Comparison of ENCODE assay signal across 26 cellular contexts in the genomic region with DNA sequence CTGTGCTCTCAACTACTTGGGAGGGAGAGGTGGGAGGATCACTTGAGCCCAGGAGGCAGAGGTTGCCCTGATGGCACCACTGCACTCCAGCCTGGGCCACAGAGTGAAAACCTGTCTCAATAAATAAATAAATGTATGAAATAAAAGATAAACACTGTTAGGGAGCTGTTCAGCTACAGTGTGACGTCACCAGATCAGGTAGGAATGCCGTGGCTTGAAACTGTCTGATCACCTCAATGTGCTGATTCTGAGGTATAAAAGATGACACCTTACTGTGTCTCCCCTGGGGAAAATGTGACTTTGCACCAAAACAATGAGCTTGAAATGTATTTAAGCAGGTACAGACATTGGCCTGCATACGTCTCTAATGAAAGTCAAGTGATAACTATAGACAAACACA.
"Had no signal": no experiment of that assay in that cellular context is flagged by ENCODE, and none has a peak within 500 bp of the region (broad histone marks: within the 10 kb centered on the region; RNA-seq: fewer than 3 reads in every experiment).

No MANE protein-coding gene starts in this region.

- H3K27ac ChIP-seq: left lung, lower lobe of right lung, pancreas, prostate gland, sigmoid colon, spleen, suprapubic skin, tibial nerve, uterus had no signal

- H3K36me3 ChIP-seq: left lung, lower lobe of right lung, pancreas, prostate gland, sigmoid colon, spleen, suprapubic skin, tibial nerve, uterus had no signal

- H3K27me3 Mint-ChIP-seq: natural killer cell treated with Interleukin-12 subunit alpha and Interleukin-12 subunit beta and Interleukin-15 and Interleukin-18, amount 100 ng/mL, for 72 hours; stimulated activated naive CD8-positive, alpha-beta T cell treated with anti-CD3 and anti-CD28 coated beads, Interleukin-15, Interleukin-2, amounts not matched to agents 100 ng/mL and 50 ng/mL, for 24 hours had no signal

- H3K36me3 Mint-ChIP-seq: immature natural killer cell; naive thymus-derived CD4-positive, alpha-beta T cell; natural killer cell treated with Interleukin-12 subunit alpha and Interleukin-12 subunit beta and Interleukin-15 and Interleukin-18, amount 100 ng/mL, for 72 hours; stimulated activated effector memory CD8-positive, alpha-beta T cell treated with anti-CD3 and anti-CD28 coated beads, Interleukin-12 subunit alpha, Interleukin-12 subunit beta, amount 100 ng/mL, for 72 hours; type B pancreatic cell had no signal

- H3K4me3 ChIP-seq: left lung, lower lobe of right lung, pancreas, prostate gland, sigmoid colon, spleen, suprapubic skin, tibial nerve, uterus had no signal

- H3K9me3 ChIP-seq: left lung, lower lobe of right lung, pancreas, prostate gland, sigmoid colon, suprapubic skin, tibial nerve, uterus had no signal

- ATAC-seq: left colon; left lung; lower lobe of right lung; naive thymus-derived CD4-positive, alpha-beta T cell; natural killer cell treated with Interleukin-12 subunit alpha and Interleukin-12 subunit beta and Interleukin-15 and Interleukin-18, amount 100 ng/mL, for 72 hours; pancreas; right cardiac atrium; stimulated activated effector memory CD8-positive, alpha-beta T cell treated with anti-CD3 and anti-CD28 coated beads, Interleukin-12 subunit alpha, Interleukin-12 subunit beta, amount 100 ng/mL, for 72 hours had no signal

- DNase-seq: hypothalamus; immature natural killer cell; kidney; left colon; left lung; lower lobe of right lung; mammary epithelial cell; mesenchymal stem cell; naive thymus-derived CD4-positive, alpha-beta T cell; nucleus accumbens; pancreas; retina; right cardiac atrium; sigmoid colon; small intestine; stimulated activated CD4-positive, alpha-beta T cell treated with anti-CD3 and anti-CD28 coated beads, Interleukin-4, amount 100 ng/mL, for 24 hours; stimulated activated naive CD4-positive, alpha-beta T cell; uterus had no signal

- H3K27ac Mint-ChIP-seq: immature natural killer cell; naive thymus-derived CD4-positive, alpha-beta T cell; natural killer cell treated with Interleukin-12 subunit alpha and Interleukin-12 subunit beta and Interleukin-15 and Interleukin-18, amount 100 ng/mL, for 72 hours; stimulated activated effector memory CD8-positive, alpha-beta T cell treated with anti-CD3 and anti-CD28 coated beads, Interleukin-12 subunit alpha, Interleukin-12 subunit beta, amount 100 ng/mL, for 72 hours; stimulated activated naive CD8-positive, alpha-beta T cell treated with anti-CD3 and anti-CD28 coated beads, Interleukin-15, Interleukin-2, amounts not matched to agents 100 ng/mL and 50 ng/mL, for 24 hours; type B pancreatic cell had no signal

- H3K4me1 ChIP-seq: left lung, pancreas, prostate gland, uterus had no signal

- H3K27me3 ChIP-seq: left lung, pancreas, sigmoid colon, spleen, suprapubic skin, tibial nerve, uterus had no signal

- H3K4me3 Mint-ChIP-seq: immature natural killer cell; naive thymus-derived CD4-positive, alpha-beta T cell; natural killer cell treated with Interleukin-12 subunit alpha and Interleukin-12 subunit beta and Interleukin-15 and Interleukin-18, amount 100 ng/mL, for 72 hours; stimulated activated effector memory CD8-positive, alpha-beta T cell treated with anti-CD3 and anti-CD28 coated beads, Interleukin-12 subunit alpha, Interleukin-12 subunit beta, amount 100 ng/mL, for 72 hours; stimulated activated naive CD8-positive, alpha-beta T cell treated with anti-CD3 and anti-CD28 coated beads, Interleukin-15, Interleukin-2, amounts not matched to agents 100 ng/mL and 50 ng/mL, for 24 hours; type B pancreatic cell had no signal

- H3K4me1 Mint-ChIP-seq: immature natural killer cell; naive thymus-derived CD4-positive, alpha-beta T cell; stimulated activated effector memory CD8-positive, alpha-beta T cell treated with anti-CD3 and anti-CD28 coated beads, Interleukin-12 subunit alpha, Interleukin-12 subunit beta, amount 100 ng/mL, for 72 hours had no signal
